In genomic region chr2:86054539-86055082, GRCh38 we compare ENCODE assay signal across 29 cellular contexts. TPM values are rescaled to one million over a fixed set of nuclear protein-coding genes. Genes with fewer than 3 reads are reported as not detected.
A peak's percentile ranks its signal among the peaks of the same experiment; 100 is the strongest.
DNase-seq lines count a peak whose midpoint lies in the region; ATAC-seq, FAIRE-seq and TF ChIP-seq lines count a peak whose summit lies in the region.
"Had no signal": no experiment of that assay in that cellular context is flagged by ENCODE, and none has a peak within 500 bp of the region (broad histone marks: within the 10 kb centered on the region; RNA-seq: fewer than 3 reads in every experiment).

No MANE protein-coding gene starts in this region.

- ATAC-seq in activated T-helper 17 cell treated with anti-CD3 and anti-CD28 coated beads, Interleukin-2, amount 50 U/mL, for 72 hours (replicated peaks) = no peak
- ATAC-seq: left colon, Panc1, right cardiac atrium had no signal

- H3K4me2 ChIP-seq in astrocyte (ENCODE audit: low read length) = no peak overlapping the region

- no peaks in the 10 kb centered on the region for H3K9me3 Mint-ChIP-seq in astrocyte (ENCODE audit: unreplicated experiment)
- H3K9me3 Mint-ChIP-seq in osteocyte (ENCODE audit: unreplicated experiment) = no peaks in the 10 kb centered on the region
- no peaks in the 10 kb centered on the region for H3K9me3 Mint-ChIP-seq in mesothelial cell of epicardium
- no peaks in the 10 kb centered on the region for H3K9me3 Mint-ChIP-seq in activated T-helper 17 cell treated with anti-CD3 and anti-CD28 coated beads, Interleukin-2, amount 50 U/mL, for 72 hours
- H3K9me3 Mint-ChIP-seq: activated naive CD4-positive, alpha-beta T cell treated with anti-CD3 and anti-CD28 coated beads for 36 hours; CD4-positive, CD25-positive, alpha-beta regulatory T cell; IgD-negative memory B cell; memory B cell; neural crest cell; T-helper 2 cell treated with Interferon-gamma antibody and Interleukin-4, amounts not matched to agents 5 μg/mL and 100 μg/mL, for 36 hours had no signal

- no peaks in the 10 kb centered on the region for H4K20me1 ChIP-seq in astrocyte (ENCODE audit: insufficient read depth, low read length)

- FAIRE-seq in astrocyte (lab: Jason Lieb, UNC) = no peak
- FAIRE-seq: D721Med, endothelial cell of umbilical vein had no signal

- H3K9ac ChIP-seq in astrocyte (ENCODE audit: low read length) = no peak overlapping the region
- H3K9ac ChIP-seq: GM23248, parathyroid adenoma had no signal

- POLR2A ChIA-PET in AG04449 (lab: Yijun Ruan, JAX) = no interaction called here

- DNase-seq in AG04449 (ENCODE audit: low read depth, low spot score) = peak; percentile 61
- peak; percentile 56 for DNase-seq in AG09319 (ENCODE audit: extremely low read depth, low read depth)
- DNase-seq in astrocyte (ENCODE audit: low read depth) = peak; percentile 49
- peak; percentile 73 for DNase-seq in osteocyte (ENCODE audit: extremely low spot score, unreplicated experiment)
- no peak for DNase-seq in mesothelial cell of epicardium (ENCODE audit: low spot score in 2 of 2, unreplicated experiment in 2 of 2)
- no peak for DNase-seq in uterus
- DNase-seq: activated naive CD4-positive, alpha-beta T cell treated with anti-CD3 and anti-CD28 coated beads for 36 hours; amniotic stem cell; CD4-positive, CD25-positive, alpha-beta regulatory T cell; DND-41; GM23248; immature natural killer cell; NCI-H446; NCI-H774; right cardiac atrium; Right ventricle myocardium superior; stimulated activated CD4-positive, alpha-beta T cell treated with anti-CD3 and anti-CD28 coated beads, Interleukin-2, amount 100 ng/mL, for 48 hours; tibial artery had no signal

- H3K4me1 Mint-ChIP-seq in astrocyte (ENCODE audit: low read depth, unreplicated experiment) = no peaks in the 10 kb centered on the region
- peaks cover 18% of the 10 kb centered on the region for H3K4me1 Mint-ChIP-seq in osteocyte (ENCODE audit: unreplicated experiment)
- no peaks in the 10 kb centered on the region for H3K4me1 Mint-ChIP-seq in mesothelial cell of epicardium
- peaks cover 5% of the 10 kb centered on the region for H3K4me1 Mint-ChIP-seq in activated T-helper 17 cell treated with anti-CD3 and anti-CD28 coated beads, Interleukin-2, amount 50 U/mL, for 72 hours
- H3K4me1 Mint-ChIP-seq: immature natural killer cell, neural crest cell had no signal

- no peaks in the 10 kb centered on the region for H3K27me3 ChIP-seq in astrocyte (ENCODE audit: insufficient read depth, low read length)
- H3K27me3 ChIP-seq in uterus = no peaks in the 10 kb centered on the region
- H3K27me3 ChIP-seq: dorsolateral prefrontal cortex, tibial artery had no signal

- H3K27me3 Mint-ChIP-seq in astrocyte (ENCODE audit: low read depth, unreplicated experiment) (no peaks in the 10 kb centered on the region), osteocyte (ENCODE audit: unreplicated experiment) (no peaks in the 10 kb centered on the region), mesothelial cell of epicardium (ENCODE audit: low read depth) (no peaks in the 10 kb centered on the region)
- no peaks in the 10 kb centered on the region for H3K27me3 Mint-ChIP-seq in activated T-helper 17 cell treated with anti-CD3 and anti-CD28 coated beads, Interleukin-2, amount 50 U/mL, for 72 hours
- H3K27me3 Mint-ChIP-seq: CD4-positive, CD25-positive, alpha-beta regulatory T cell; IgD-negative memory B cell; memory B cell had no signal

- intact Hi-C loops in uterus (cut with DNase I; ENCODE audit: low total_unique reads) = no loop called here

- no peak overlapping the region for H2AFZ ChIP-seq in astrocyte (ENCODE audit: low read depth, low read length)
- H2AFZ ChIP-seq: GM23248, parathyroid adenoma had no signal

- H3K9me3 ChIP-seq in astrocyte (ENCODE audit: insufficient read depth, low read depth, low read length) (no peaks in the 10 kb centered on the region), uterus (no peaks in the 10 kb centered on the region)
- H3K9me3 ChIP-seq: tibial artery had no signal

- peaks cover 4% of the 10 kb centered on the region for H3K79me2 ChIP-seq in astrocyte (ENCODE audit: insufficient read depth, low read length)
- H3K79me2 ChIP-seq: parathyroid adenoma had no signal

- TF ChIP-seq POLR2A in uterus (IDR thresholded peaks at IDR 0.05) = no peak

- H3K36me3 ChIP-seq in astrocyte (ENCODE audit: insufficient read depth, low read length) (peaks cover 20% of the 10 kb centered on the region), uterus (no peaks in the 10 kb centered on the region)

- CTCF ChIA-PET in AG04449 (lab: Yijun Ruan, JAX) = interaction anchor here (0.9 to 1.9 kb wide), 4 partner anchors 19 to 326 kb away, joined by 3 to 7 read pairs (median 4); no protein-coding TSS in a partner anchor

- TF ChIP-seq CTCF in AG04449 (IDR thresholded peaks at IDR 0.05; ENCODE audit: insufficient read depth, low read length, missing control alignments) (no peak), AG09319 (IDR thresholded peaks at IDR 0.05; ENCODE audit: low read depth, low read length) (no peak), astrocyte (IDR thresholded peaks at IDR 0.05; ENCODE audit: insufficient read depth, low read depth, low read length) (no peak), osteocyte (IDR thresholded peaks at IDR 0.05) (no peak), mesothelial cell of epicardium (IDR thresholded peaks at IDR 0.05; ENCODE audit: unreplicated experiment) (no peak), uterus (IDR thresholded peaks at IDR 0.05) (no peak)

- H3K27ac Mint-ChIP-seq in astrocyte (ENCODE audit: unreplicated experiment) (no peak overlapping the region), osteocyte (ENCODE audit: unreplicated experiment) (no peak overlapping the region), mesothelial cell of epicardium (no peak overlapping the region)
- H3K27ac Mint-ChIP-seq in activated T-helper 17 cell treated with anti-CD3 and anti-CD28 coated beads, Interleukin-2, amount 50 U/mL, for 72 hours = no peak overlapping the region
- H3K27ac Mint-ChIP-seq: activated naive CD4-positive, alpha-beta T cell treated with anti-CD3 and anti-CD28 coated beads for 36 hours; IgD-negative memory B cell; memory B cell; T-helper 2 cell treated with Interferon-gamma antibody and Interleukin-4, amounts not matched to agents 5 μg/mL and 100 μg/mL, for 36 hours had no signal

- no peak overlapping the region for H3K27ac ChIP-seq in astrocyte (ENCODE audit: low read depth, low read length)
- H3K27ac ChIP-seq in uterus = no peak overlapping the region
- H3K27ac ChIP-seq: dorsolateral prefrontal cortex, GM23248, parathyroid adenoma, tibial artery had no signal

- no peak overlapping the region for H3K4me3 Mint-ChIP-seq in astrocyte (ENCODE audit: unreplicated experiment)
- H3K4me3 Mint-ChIP-seq in osteocyte (ENCODE audit: unreplicated experiment) = no peak overlapping the region
- H3K4me3 Mint-ChIP-seq in mesothelial cell of epicardium = no peak overlapping the region
- H3K4me3 Mint-ChIP-seq in activated T-helper 17 cell treated with anti-CD3 and anti-CD28 coated beads, Interleukin-2, amount 50 U/mL, for 72 hours = no peak overlapping the region
- H3K4me3 Mint-ChIP-seq: activated naive CD4-positive, alpha-beta T cell treated with anti-CD3 and anti-CD28 coated beads for 36 hours; CD4-positive, CD25-positive, alpha-beta regulatory T cell; IgD-negative memory B cell; immature natural killer cell; memory B cell; neural crest cell; T-helper 2 cell treated with Interferon-gamma antibody and Interleukin-4, amounts not matched to agents 5 μg/mL and 100 μg/mL, for 36 hours had no signal

- no peaks in the 10 kb centered on the region for H3K4me1 ChIP-seq in astrocyte (ENCODE audit: insufficient read depth, low read length)
- no peaks in the 10 kb centered on the region for H3K4me1 ChIP-seq in uterus
- H3K4me1 ChIP-seq: parathyroid adenoma, tibial artery had no signal

- H3K4me3 ChIP-seq in AG04449 (ENCODE audit: low read depth, low read length) (no peak overlapping the region), astrocyte (ENCODE audit: insufficient read depth, low read depth, low read length) (no peak overlapping the region), uterus (no peak overlapping the region)
- H3K4me3 ChIP-seq: dorsolateral prefrontal cortex, GM23248, tibial artery had no signal

- H3K36me3 Mint-ChIP-seq in astrocyte (ENCODE audit: low read depth, unreplicated experiment) = peaks cover 21% of the 10 kb centered on the region
- peaks cover 41% of the 10 kb centered on the region for H3K36me3 Mint-ChIP-seq in osteocyte (ENCODE audit: unreplicated experiment)
- peaks cover 47% of the 10 kb centered on the region for H3K36me3 Mint-ChIP-seq in mesothelial cell of epicardium
- H3K36me3 Mint-ChIP-seq in activated T-helper 17 cell treated with anti-CD3 and anti-CD28 coated beads, Interleukin-2, amount 50 U/mL, for 72 hours (ENCODE audit: low read depth) = peaks cover 86% of the 10 kb centered on the region

RNA-seq across cellular contexts. Expression of gene POLR1A, which starts 51.1 kb away (rescaled TPM):
- total RNA-seq in astrocyte (42.9 and 45.2 TPM in 2 replicates), osteocyte (43.2 and 49.5 TPM in 2 replicates), mesothelial cell of epicardium (59.8 to 64.4 TPM (median 61.6 TPM) in 3 replicates), uterus (10 to 100 TPM; 10.9 to 38.8 (median 17.7) TPM)
- total RNA-seq in activated T-helper 17 cell treated with anti-CD3 and anti-CD28 coated beads, Interleukin-2, amount 50 U/mL, for 72 hours = 10 to 100 TPM; 30.3 to 62.0 TPM

RNA-seq across cellular contexts. Expression of gene PTCD3, which starts 51.4 kb away (rescaled TPM):
- total RNA-seq in astrocyte (61.7 and 74.5 TPM in 2 replicates), osteocyte (70.9 and 71.8 TPM in 2 replicates), mesothelial cell of epicardium (150 to 157 TPM (median 156 TPM) in 3 replicates), uterus (100 to 1,000 TPM in 2 of 4 donors, 10 to 100 TPM in 2; 87.9 to 160 (median 103) TPM)
- total RNA-seq in activated T-helper 17 cell treated with anti-CD3 and anti-CD28 coated beads, Interleukin-2, amount 50 U/mL, for 72 hours = 100 to 1,000 TPM; 165 to 170 TPM

Comparison
In these comparisons a context has a peak if more than half of its experiments do, and no peak if none do; other contexts are left out.
1. DNase-seq: peak in AG04449 (single experiment), AG09319 (single experiment), astrocyte (single experiment) and osteocyte (single experiment); none in mesothelial cell of epicardium (0 of 2) and uterus (0 of 2).